Comparison of ENCODE assay signal across 8 cellular contexts in genomic region chr7:100483728-100484635, GRCh38. TPM values are rescaled to one million over a fixed set of nuclear protein-coding genes. Genes with fewer than 3 reads are reported as not detected.
DNase-seq lines count a peak whose midpoint lies in the region; ATAC-seq, FAIRE-seq and TF ChIP-seq lines count a peak whose summit lies in the region.

Gene NYAP1 (plus strand): TSS chr7:100483927. CDS start chr7:100485312, 1,385 bp downstream.

- peak within 1 kb of the TSS; percentile 80 for H3K27ac ChIP-seq in RWPE1
- H3K27ac ChIP-seq in right atrium auricular region = peak within 1 kb of the TSS; percentile 28 to 37
- peak within 1 kb of the TSS; percentile 53 to 76 for H3K27ac ChIP-seq in prostate gland

- no peaks in the 10 kb centered on the region for H3K9me3 ChIP-seq in right atrium auricular region
- no peaks in the 10 kb centered on the region for H3K9me3 ChIP-seq in prostate gland

- POLR2A ChIA-PET in RWPE1 (lab: Yijun Ruan, JAX; ENCODE audit: low non-redundant PET) = no interaction called here

- CTCF ChIA-PET in RWPE1 (lab: Yijun Ruan, JAX) = interaction anchor here (0.6 to 1.5 kb wide), 2 partner anchors 11 to 381 kb away, joined by 4 to 6 read pairs; no protein-coding TSS in a partner anchor

- ATAC-seq in GM18498 (IDR thresholded peaks at IDR 0.05; ENCODE audit: unreplicated experiment) (peak; percentile 15), HG03280 (IDR thresholded peaks at IDR 0.05; ENCODE audit: unreplicated experiment) (peak; percentile 4), GM18517 (IDR thresholded peaks at IDR 0.05; ENCODE audit: unreplicated experiment) (no peak)

- FAIRE-seq in RCC 7860 (lab: Jason Lieb, UNC) = no peak

- intact Hi-C loops in prostate gland (cut with DNase I) = no loop called here

- H3K4me1 ChIP-seq in right atrium auricular region (peaks cover 0 to 16% of the 10 kb centered on the region in 2 donors), prostate gland (replicated peaks) (peaks cover 9% of the 10 kb centered on the region)

- 17% methylated on average over 37 of the region's 44 CpGs for WGBS in prostate gland

- peak within 1 kb of the TSS; percentile 48 to 61 for H3K4me3 ChIP-seq in right atrium auricular region
- peak within 1 kb of the TSS; percentile 58 to 78 for H3K4me3 ChIP-seq in prostate gland

- H3K27me3 ChIP-seq in right atrium auricular region (no peaks in the 10 kb centered on the region), prostate gland (replicated peaks; ENCODE audit: insufficient read depth) (no peaks in the 10 kb centered on the region)

- no peak for TF ChIP-seq POLR2A in prostate gland (IDR thresholded peaks at IDR 0.05)

- TF ChIP-seq CTCF in RWPE1 (conservative IDR thresholded peaks at IDR 0.05; ENCODE audit: low read depth) = no peak
- TF ChIP-seq CTCF in right atrium auricular region (IDR thresholded peaks at IDR 0.05) = no peak
- no peak for TF ChIP-seq CTCF in prostate gland (IDR thresholded peaks at IDR 0.05)

- H3K36me3 ChIP-seq in right atrium auricular region (no peaks in the 10 kb centered on the region), prostate gland (no peaks in the 10 kb centered on the region)

- DNase-seq in RWPE1 (ENCODE audit: low spot score) (peak; percentile 40), anterior cingulate cortex (lab: John Stamatoyannopoulos, UW) (peak in 53 of 58 donors; percentile 25 to 82 (median 64)), right atrium auricular region (ENCODE audit: low spot score) (no peak), prostate gland (ENCODE audit: low spot score) (peak; percentile 67), RCC 7860 (ENCODE audit: low spot score) (no peak)

RNA-seq across cellular contexts. Expression of gene NYAP1, which starts in this region (rescaled TPM):
- total RNA-seq in right atrium auricular region (1 to 10 TPM in 1 of 2 donors, under 1 TPM in 1; 0.37 to 1.5 TPM), prostate gland (10 to 100 TPM in 1 of 2 donors, under 1 TPM in 1; 0.73 to 16.9 TPM)

Comparison
In these comparisons a context has a peak if more than half of its experiments do, and no peak if none do; other contexts are left out.
1. DNase-seq: peak in RWPE1 (single experiment), anterior cingulate cortex (53 of 58) and prostate gland (single experiment); none in right atrium auricular region (single experiment) and RCC 7860 (single experiment).
2. Peak in every context shown above with its lines, with median percentiles within 50 percentile points of each other: H3K27ac ChIP-seq.